Comparison of ENCODE assay signal across 9 cellular contexts in genomic region chr3:187130346-187131066, GRCh38. TPM values are rescaled to one million over a fixed set of nuclear protein-coding genes. Genes with fewer than 3 reads are reported as not detected.
DNase-seq lines count a peak whose midpoint lies in the region; ATAC-seq and TF ChIP-seq lines count a peak whose summit lies in the region.
"Had no signal": no experiment of that assay in that cellular context is flagged by ENCODE, and none has a peak within 500 bp of the region (broad histone marks: within the 10 kb centered on the region; RNA-seq: fewer than 3 reads in every experiment).

No MANE protein-coding gene starts in this region.

- H3K4me3 Mint-ChIP-seq in HFFc6 = peak overlapping the region; percentile 83

- H3K27ac ChIP-seq in Peyer's patch = peak overlapping the region; percentile 70 to 74 (median 72)
- peak overlapping the region in 1 of 4 donors; percentile 53 for H3K27ac ChIP-seq in body of pancreas
- no peak overlapping the region for H3K27ac ChIP-seq in mesenchymal stem cell (ENCODE audit: low read length, poor library complexity, severe bottlenecking)
- no peak overlapping the region for H3K27ac ChIP-seq in A673 (ENCODE audit: low read depth, low read length, poor library complexity, severe bottlenecking)
- H3K27ac ChIP-seq in ovary = no peak overlapping the region
- H3K27ac ChIP-seq: neutrophil had no signal

- peaks cover 0 to 7% (median 2%) of the 10 kb centered on the region in 4 donors for H3K4me1 ChIP-seq in Peyer's patch
- H3K4me1 ChIP-seq in body of pancreas = no peaks in the 10 kb centered on the region
- peaks cover 2% of the 10 kb centered on the region for H3K4me1 ChIP-seq in mesenchymal stem cell (ENCODE audit: control insufficient read depth, insufficient read depth, low read depth, low read length)
- H3K4me1 ChIP-seq in A673 (ENCODE audit: insufficient read depth, low read length, poor library complexity, severe bottlenecking) = no peaks in the 10 kb centered on the region
- no peaks in the 10 kb centered on the region for H3K4me1 ChIP-seq in ovary (ENCODE audit: insufficient read depth)

- H3K79me1 ChIP-seq in mesenchymal stem cell (replicated peaks; ENCODE audit: low read length, poor library complexity, severe bottlenecking) = peaks cover 27% of the 10 kb centered on the region

- TF ChIP-seq CTCF in GM06990 (IDR thresholded peaks at IDR 0.05; ENCODE audit: insufficient read depth, low read length, poor library complexity, severe bottlenecking) (no peak), HFFc6 (IDR thresholded peaks at IDR 0.05) (no peak), Peyer's patch (IDR thresholded peaks at IDR 0.05) (no peak), body of pancreas (IDR thresholded peaks at IDR 0.05) (no peak), A673 (conservative IDR thresholded peaks at IDR 0.05; ENCODE audit: low read depth, low read length) (no peak), ovary (IDR thresholded peaks at IDR 0.05) (no peak)

- H3K4me3 ChIP-seq in GM06990 (replicated peaks; ENCODE audit: low read depth, low read length) (no peak overlapping the region), Peyer's patch (peak overlapping the region in 1 of 4 donors; percentile 29), body of pancreas (no peak overlapping the region), mesenchymal stem cell (ENCODE audit: insufficient read depth in 1 of 2, low read depth in 1 of 2, low read length in 2 of 2) (no peak overlapping the region), A673 (ENCODE audit: low read depth, low read length, poor library complexity, severe bottlenecking) (no peak overlapping the region), ovary (no peak overlapping the region)

- H3K4ac ChIP-seq in mesenchymal stem cell (ENCODE audit: low read depth in 1 of 2, low read length in 2 of 2) = no peak overlapping the region

- peak; percentile 52 for DNase-seq in GM06990 (ENCODE audit: extremely low read depth, insufficient read length)
- peak; percentile 75 for DNase-seq in HFFc6
- no peak for DNase-seq in Peyer's patch
- peak in 1 of 4 donors; percentile 27 for DNase-seq in body of pancreas
- peak; percentile 74 for DNase-seq in mesenchymal stem cell
- no peak for DNase-seq in A673 (ENCODE audit: low spot score)
- DNase-seq in ecto neural progenitor cell (ENCODE audit: low spot score) = no peak
- DNase-seq in ovary = no peak

- H2AFZ ChIP-seq in mesenchymal stem cell (ENCODE audit: low read depth, low read length) = no peak overlapping the region

- peak overlapping the region; percentile 27 for H2AK5ac ChIP-seq in mesenchymal stem cell (ENCODE audit: low read length, severe bottlenecking)

- no peak for TF ChIP-seq POLR2A in Peyer's patch (IDR thresholded peaks at IDR 0.05)
- TF ChIP-seq POLR2A in body of pancreas (IDR thresholded peaks at IDR 0.05) = no peak
- no peak for TF ChIP-seq POLR2A in ovary (IDR thresholded peaks at IDR 0.05)

- no peak overlapping the region for H3K4me2 ChIP-seq in mesenchymal stem cell (ENCODE audit: low read length, poor library complexity, severe bottlenecking)

- 74 to 76% methylated on average over 5 of the region's 5 CpGs for WGBS in body of pancreas, 2 donors
- 86% methylated on average over 5 of the region's 5 CpGs for WGBS in mesenchymal stem cell
- 88 to 93% (median 89%) methylated on average over 5 of the region's 5 CpGs for WGBS in ovary, 3 donors

- no TSS peak for BruUV-seq in A673 (replicated peaks; lab: Mats Ljungman, UMichigan)

- H3K27ac Mint-ChIP-seq in HFFc6 = peak overlapping the region; percentile 82

- H3K9me3 ChIP-seq in Peyer's patch (no peaks in the 10 kb centered on the region), body of pancreas (no peaks in the 10 kb centered on the region), mesenchymal stem cell (ENCODE audit: control insufficient read depth, low read length) (no peaks in the 10 kb centered on the region), A673 (ENCODE audit: low read depth, low read length, poor library complexity, severe bottlenecking) (no peaks in the 10 kb centered on the region), ovary (no peaks in the 10 kb centered on the region)
- H3K9me3 ChIP-seq: neutrophil had no signal

- peaks cover 12% of the 10 kb centered on the region for H3K36me3 Mint-ChIP-seq in HFFc6 (ENCODE audit: low read depth)

- no peak overlapping the region for H3K18ac ChIP-seq in mesenchymal stem cell (ENCODE audit: low read depth in 1 of 2, low read length in 2 of 2)

- H2BK12ac ChIP-seq in mesenchymal stem cell (ENCODE audit: low read length in 2 of 2) = no peak overlapping the region

- no peak overlapping the region for H3K14ac ChIP-seq in mesenchymal stem cell (ENCODE audit: low read length in 2 of 2)

- no peak overlapping the region for H3K23ac ChIP-seq in mesenchymal stem cell (ENCODE audit: low read length in 2 of 2)

- peak overlapping the region; percentile 71 for H4K8ac ChIP-seq in mesenchymal stem cell (ENCODE audit: low read length)

- peaks cover 22% of the 10 kb centered on the region for H3K4me1 Mint-ChIP-seq in HFFc6 (ENCODE audit: low read depth)

- H3K27me3 ChIP-seq in GM06990 (replicated peaks; ENCODE audit: control insufficient read depth, insufficient read depth, low read length) = no peaks in the 10 kb centered on the region
- H3K27me3 ChIP-seq in Peyer's patch = no peaks in the 10 kb centered on the region
- no peaks in the 10 kb centered on the region for H3K27me3 ChIP-seq in body of pancreas
- H3K27me3 ChIP-seq in mesenchymal stem cell (ENCODE audit: control insufficient read depth in 1 of 2, insufficient read depth in 1 of 2, low read length in 2 of 2) = no peaks in the 10 kb centered on the region
- H3K27me3 ChIP-seq in A673 (replicated peaks; ENCODE audit: insufficient read depth, low read depth, low read length, poor library complexity) = no peaks in the 10 kb centered on the region
- H3K27me3 ChIP-seq in ovary = no peaks in the 10 kb centered on the region
- H3K27me3 ChIP-seq: neutrophil had no signal

- no peak for TF ChIP-seq EP300 in ovary (IDR thresholded peaks at IDR 0.05)

- no peak overlapping the region for H4K91ac ChIP-seq in mesenchymal stem cell (ENCODE audit: low read length)

- intact Hi-C loops in body of pancreas (cut with DNase I) (no loop called here), A673 (cut with micrococcal nuclease; ENCODE audit: unreplicated experiment) (no loop called here), ovary (cut with DNase I) (no loop called here)

- POLR2A ChIA-PET in A673 (lab: Charles Lee; ENCODE audit: low non-redundant PET) = no interaction called here

- CTCF ChIA-PET in A673 (lab: Charles Lee) = no interaction called here

- no peak overlapping the region for H2BK5ac ChIP-seq in mesenchymal stem cell (ENCODE audit: low read depth, low read length, poor library complexity, severe bottlenecking)

- H3K27me3 Mint-ChIP-seq in HFFc6 (ENCODE audit: insufficient read depth) = no peaks in the 10 kb centered on the region; the same call in 1 of the 2 replicates

- no peaks in the 10 kb centered on the region for H3K9me3 Mint-ChIP-seq in HFFc6

- H2BK15ac ChIP-seq in mesenchymal stem cell (ENCODE audit: low read depth, poor library complexity, severe bottlenecking) = no peak overlapping the region

- H3K36me3 ChIP-seq in GM06990 (ENCODE audit: control insufficient read depth, insufficient read depth, low read length) (no peaks in the 10 kb centered on the region), Peyer's patch (no peaks in the 10 kb centered on the region), body of pancreas (replicated peaks in 1 of 2; ENCODE audit: insufficient read depth in 1 of 2, low read depth in 2 of 2) (no peaks in the 10 kb centered on the region), mesenchymal stem cell (ENCODE audit: control insufficient read depth in 1 of 2, insufficient read depth in 2 of 2, low read depth in 1 of 2, low read length in 2 of 2) (no peaks in the 10 kb centered on the region), A673 (ENCODE audit: insufficient read depth, low read length, poor library complexity, severe bottlenecking) (peaks cover 6% of the 10 kb centered on the region), ovary (no peaks in the 10 kb centered on the region)
- H3K36me3 ChIP-seq: neutrophil had no signal

- no peak overlapping the region for H3K9ac ChIP-seq in mesenchymal stem cell (ENCODE audit: low read length)

- no peak overlapping the region for H2BK120ac ChIP-seq in mesenchymal stem cell (ENCODE audit: low read depth, low read length)

- peak; percentile 81 for ATAC-seq in body of pancreas

RNA-seq across cellular contexts. Expression of gene RPL39L, which starts 8.8 kb away (rescaled TPM):
- total RNA-seq in HFFc6 (2021; fragmentation: NEBNext Ultra II Directional; extraction: Animal tissue kit (Norgen Biotek cat#: 25700)) = 10 to 100 TPM in 5 of 6 experiments, 1 to 10 TPM in 1; 6.5 to 20.0 (median 18.0) TPM
- 1 to 10 TPM in 1 of 4 donors, not detected in 3; 1.5 TPM for total RNA-seq in Peyer's patch
- 1 to 10 TPM in 1 of 2 donors, not detected in 1; 7.8 TPM for total RNA-seq in body of pancreas
- 14.9 TPM for polyA plus RNA-seq in mesenchymal stem cell (2013, experiment 1 of 2)
- polyA plus RNA-seq in mesenchymal stem cell (2013, experiment 2 of 2) = 16.4 TPM
- total RNA-seq in A673 (2021) = 35.3 and 43.2 TPM in 2 replicates
- total RNA-seq in ovary = 1 to 10 TPM in 6 of 7 donors, under 1 TPM in 1; 0.99 to 7.5 (median 4.0) TPM
- 1 to 10 TPM; 6.9 to 8.5 TPM for polyA plus RNA-seq in ovary

Comparison
In these comparisons a context has a peak if more than half of its experiments do, and no peak if none do; other contexts are left out.
1. DNase-seq: peak in GM06990 (single experiment), HFFc6 (single experiment) and mesenchymal stem cell (single experiment); none in Peyer's patch (0 of 3), A673 (single experiment), ecto neural progenitor cell (single experiment) and ovary (0 of 5).
2. H3K27ac ChIP-seq: peak in Peyer's patch (4 of 4); none in mesenchymal stem cell (single experiment), A673 (single experiment) and ovary (0 of 2).